14 cellular contexts compared by ENCODE assay signal in the genomic region with DNA sequence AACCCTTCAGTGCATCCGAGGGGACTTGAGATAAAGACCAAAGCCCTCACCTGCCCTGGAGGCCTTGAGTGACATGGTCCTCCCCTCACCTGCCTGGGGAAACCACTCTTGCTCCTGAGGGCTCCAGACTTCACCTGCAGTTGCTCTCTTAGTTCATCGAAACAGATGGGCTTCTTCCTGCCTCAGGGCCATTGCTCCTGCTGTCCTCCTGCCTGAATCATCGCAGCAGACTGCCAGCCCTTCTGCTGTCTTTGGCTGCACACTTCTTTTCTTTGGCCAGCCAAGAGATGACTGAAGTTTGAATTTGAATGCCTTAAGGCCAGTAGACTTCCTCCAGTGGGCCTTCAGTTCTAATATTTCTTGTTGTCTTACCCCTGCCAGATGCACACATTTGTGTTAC. TPM values are rescaled to one million over a fixed set of nuclear protein-coding genes. Genes with fewer than 3 reads are reported as not detected.
DNase-seq lines count a peak whose midpoint lies in the region; ATAC-seq and TF ChIP-seq lines count a peak whose summit lies in the region.
"Had no signal": no experiment of that assay in that cellular context is flagged by ENCODE, and none has a peak within 500 bp of the region (broad histone marks: within the 10 kb centered on the region; RNA-seq: fewer than 3 reads in every experiment).

No MANE protein-coding gene starts in this region.

- peak overlapping the region in 1 of 2 donors; percentile 47 for H3K27ac Mint-ChIP-seq in natural killer cell treated with Interleukin-12 subunit alpha and Interleukin-12 subunit beta and Interleukin-15 and Interleukin-18, amount 100 ng/mL, for 72 hours
- H3K27ac Mint-ChIP-seq: activated CD8-positive, alpha-beta T cell treated with anti-CD3 and anti-CD28 coated beads, Interleukin-2, amount 10 ng/mL, durations not matched to agents 7 days and 5 days had no signal

- H3K27me3 ChIP-seq in right atrium auricular region (no peaks in the 10 kb centered on the region), aorta (ENCODE audit: control insufficient read depth in 1 of 2, insufficient read depth in 2 of 2, low read length in 1 of 2) (no peaks in the 10 kb centered on the region)

- no peak overlapping the region for H3K4me3 ChIP-seq in right atrium auricular region
- no peak overlapping the region for H3K4me3 ChIP-seq in foreskin fibroblast (ENCODE audit: low read depth in 1 of 2, low read length in 2 of 2)
- H3K4me3 ChIP-seq in aorta (ENCODE audit: low read length in 2 of 2), result no peak overlapping the region

- 32 to 40% methylated on average over 3 of the region's 3 CpGs for WGBS in aorta, 2 donors

- H3K36me3 ChIP-seq in right atrium auricular region, result no peaks in the 10 kb centered on the region
- no peaks in the 10 kb centered on the region for H3K36me3 ChIP-seq in aorta (ENCODE audit: control insufficient read depth in 1 of 2, insufficient read depth in 2 of 2, low read length in 1 of 2)

- intact Hi-C loops in cardiac septum (cut with DNase I) (no loop called here), aorta (cut with DNase I) (loop anchor here (5.0 to 10.0 kb wide), 4 partner anchors 142 to 450 kb away; no protein-coding TSS in a partner anchor)

- DNase-seq in right atrium auricular region (ENCODE audit: low spot score), result no peak
- no peak for DNase-seq in cardiac septum (ENCODE audit: low spot score)
- peak; percentile 50 for DNase-seq in astrocyte of the hippocampus (ENCODE audit: low read depth, low spot score)
- DNase-seq in foreskin fibroblast, result peak; percentile 39 to 69
- DNase-seq in aorta, result peak; percentile 71 to 82
- DNase-seq in NCI-H1436 treated with DMSO at 0.1 percent for 48 hours (lab: John Stamatoyannopoulos, UW), result no peak
- DNase-seq in NCI-H1092 (lab: John Stamatoyannopoulos, UW), result no peak
- DNase-seq in natural killer cell treated with Interleukin-12 subunit alpha and Interleukin-12 subunit beta and Interleukin-15 and Interleukin-18, amount 100 ng/mL, for 72 hours (ENCODE audit: low spot score), result no peak
- DNase-seq: activated CD8-positive, alpha-beta T cell treated with anti-CD3 and anti-CD28 coated beads, Interleukin-2, amount 10 ng/mL, durations not matched to agents 7 days and 5 days; activated naive CD4-positive, alpha-beta T cell; AML-193; glutamatergic neuron; NCI-H345 had no signal

- H3K36me3 Mint-ChIP-seq in natural killer cell treated with Interleukin-12 subunit alpha and Interleukin-12 subunit beta and Interleukin-15 and Interleukin-18, amount 100 ng/mL, for 72 hours, result no peaks in the 10 kb centered on the region

- TF ChIP-seq CTCF in right atrium auricular region (IDR thresholded peaks at IDR 0.05) (no peak), foreskin fibroblast (IDR thresholded peaks at IDR 0.05; ENCODE audit: low read depth, low read length) (no peak)

- H3K27ac ChIP-seq in right atrium auricular region (peak overlapping the region; percentile 5 to 74), aorta (ENCODE audit: low read depth in 1 of 2, low read length in 2 of 2) (peak overlapping the region in 1 of 2 donors; percentile 55)

- H3K4me1 ChIP-seq in right atrium auricular region (peaks cover 0 to 12% of the 10 kb centered on the region in 2 donors), aorta (ENCODE audit: control insufficient read depth in 1 of 2, insufficient read depth in 2 of 2, low read length in 2 of 2) (peaks cover 0 to 4% of the 10 kb centered on the region in 2 donors)

- peak; percentile 76 for ATAC-seq in aorta (ENCODE audit: low FRiP score)
- ATAC-seq in natural killer cell treated with Interleukin-12 subunit alpha and Interleukin-12 subunit beta and Interleukin-15 and Interleukin-18, amount 100 ng/mL, for 72 hours, result no peak
- ATAC-seq: activated CD8-positive, alpha-beta T cell treated with anti-CD3 and anti-CD28 coated beads, Interleukin-2, amount 10 ng/mL, durations not matched to agents 7 days and 5 days; Panc1 had no signal

- no peak overlapping the region for H3K4me3 Mint-ChIP-seq in natural killer cell treated with Interleukin-12 subunit alpha and Interleukin-12 subunit beta and Interleukin-15 and Interleukin-18, amount 100 ng/mL, for 72 hours
- H3K4me3 Mint-ChIP-seq: activated CD8-positive, alpha-beta T cell treated with anti-CD3 and anti-CD28 coated beads, Interleukin-2, amount 10 ng/mL, durations not matched to agents 7 days and 5 days had no signal

- peaks cover 5 to 25% of the 10 kb centered on the region in 2 donors for H3K4me1 Mint-ChIP-seq in natural killer cell treated with Interleukin-12 subunit alpha and Interleukin-12 subunit beta and Interleukin-15 and Interleukin-18, amount 100 ng/mL, for 72 hours (ENCODE audit: low read depth in 2 of 2)

- H3K27me3 Mint-ChIP-seq in natural killer cell treated with Interleukin-12 subunit alpha and Interleukin-12 subunit beta and Interleukin-15 and Interleukin-18, amount 100 ng/mL, for 72 hours, result peaks cover 4 to 13% of the 10 kb centered on the region in 2 donors

- H3K9me3 Mint-ChIP-seq in natural killer cell treated with Interleukin-12 subunit alpha and Interleukin-12 subunit beta and Interleukin-15 and Interleukin-18, amount 100 ng/mL, for 72 hours, result no peaks in the 10 kb centered on the region

- H3K9me3 ChIP-seq in right atrium auricular region (no peaks in the 10 kb centered on the region), aorta (ENCODE audit: control insufficient read depth, low read length) (no peaks in the 10 kb centered on the region)

RNA-seq across cellular contexts. Expression of gene SGK1, which starts 56.6 kb away (rescaled TPM):
- total RNA-seq in right atrium auricular region (100 to 1,000 TPM; 151 to 155 TPM), cardiac septum (79.2 TPM), aorta (100 to 1,000 TPM in 1 of 2 donors, 10 to 100 TPM in 1; 89.7 to 122 TPM)
- polyA plus RNA-seq in aorta, result 100 to 1,000 TPM in 1 of 2 donors, 10 to 100 TPM in 1; 11.3 to 150 TPM
- total RNA-seq in natural killer cell treated with Interleukin-12 subunit alpha and Interleukin-12 subunit beta and Interleukin-15 and Interleukin-18, amount 100 ng/mL, for 72 hours, result 100 to 1,000 TPM; 117 to 119 TPM

Comparison
In these comparisons a context has a peak if more than half of its experiments do, and no peak if none do; other contexts are left out.
1. DNase-seq: peak in astrocyte of the hippocampus (single experiment), foreskin fibroblast (2 of 2) and aorta (2 of 2); none in right atrium auricular region (single experiment), cardiac septum (single experiment), NCI-H1436 treated with DMSO at 0.1 percent for 48 hours (single experiment), NCI-H1092 (single experiment) and natural killer cell treated with Interleukin-12 subunit alpha and Interleukin-12 subunit beta and Interleukin-15 and Interleukin-18, amount 100 ng/mL, for 72 hours (single experiment).